In genomic region chr5:107271682-107272350, GRCh38 we compare ENCODE assay signal across 38 cellular contexts.
"Had no signal": no experiment of that assay in that cellular context is flagged by ENCODE, and none has a peak within 500 bp of the region (broad histone marks: within the 10 kb centered on the region; RNA-seq: fewer than 3 reads in every experiment).

No MANE protein-coding gene starts in this region.

- H3K4me3 Mint-ChIP-seq: activated CD4-positive, alpha-beta memory T cell treated with anti-CD3 and anti-CD28 coated beads, Interleukin-2, amount 10 ng/mL, durations not matched to agents 7 days and 5 days; activated CD4-positive, alpha-beta T cell treated with anti-CD3 and anti-CD28 coated beads for 36 hours; activated CD4-positive, alpha-beta T cell treated with anti-CD3 and anti-CD28 coated beads, Interleukin-2, amount 10 ng/mL, durations not matched to agents 7 days and 5 days; activated CD8-positive, alpha-beta memory T cell treated with anti-CD3 and anti-CD28 coated beads, Interleukin-2, amount 10 ng/mL, durations not matched to agents 7 days and 5 days; activated CD8-positive, alpha-beta T cell treated with anti-CD3 and anti-CD28 coated beads, Interleukin-2, amount 10 ng/mL, durations not matched to agents 7 days and 5 days; activated naive CD4-positive, alpha-beta T cell treated with anti-CD3 and anti-CD28 coated beads, Interleukin-2, amount 10 ng/mL, durations not matched to agents 7 days and 5 days; activated naive CD4-positive, alpha-beta T cell treated with anti-CD3 and anti-CD28 coated beads, Interleukin-2, amount 50 U/mL, for 24 hours; activated naive CD8-positive, alpha-beta T cell; activated naive CD8-positive, alpha-beta T cell treated with anti-CD3 and anti-CD28 coated beads, Interleukin-2, amount 10 ng/mL, durations not matched to agents 7 days and 5 days; activated naive CD8-positive, alpha-beta T cell treated with anti-CD3 and anti-CD28 coated beads, Interleukin-2, amount 50 U/mL, for 24 hours; activated T-cell treated with anti-CD3 and anti-CD28 coated beads, Interleukin-2, amount 50 U/mL, for 24 hours; T-helper 1 cell treated with Interleukin-12 subunit alpha and Interleukin-12 subunit beta and Interleukin-4 antibody, amounts not matched to agents 30 μg/mL and 1 μg/mL, for 36 hours; T-helper 2 cell treated with Interferon-gamma antibody and Interleukin-4, amounts not matched to agents 5 μg/mL and 100 μg/mL, for 36 hours; WTC11 had no signal

- H3K27ac Mint-ChIP-seq: activated CD4-positive, alpha-beta memory T cell treated with anti-CD3 and anti-CD28 coated beads, Interleukin-2, amount 10 ng/mL, durations not matched to agents 7 days and 5 days; activated CD4-positive, alpha-beta T cell treated with anti-CD3 and anti-CD28 coated beads for 36 hours; activated CD4-positive, alpha-beta T cell treated with anti-CD3 and anti-CD28 coated beads, Interleukin-2, amount 10 ng/mL, durations not matched to agents 7 days and 5 days; activated CD8-positive, alpha-beta memory T cell treated with anti-CD3 and anti-CD28 coated beads, Interleukin-2, amount 10 ng/mL, durations not matched to agents 7 days and 5 days; activated CD8-positive, alpha-beta T cell treated with anti-CD3 and anti-CD28 coated beads, Interleukin-2, amount 10 ng/mL, durations not matched to agents 7 days and 5 days; activated naive CD4-positive, alpha-beta T cell treated with anti-CD3 and anti-CD28 coated beads, Interleukin-2, amount 10 ng/mL, durations not matched to agents 7 days and 5 days; activated naive CD4-positive, alpha-beta T cell treated with anti-CD3 and anti-CD28 coated beads, Interleukin-2, amount 50 U/mL, for 24 hours; activated naive CD8-positive, alpha-beta T cell; activated naive CD8-positive, alpha-beta T cell treated with anti-CD3 and anti-CD28 coated beads, Interleukin-2, amount 10 ng/mL, durations not matched to agents 7 days and 5 days; activated naive CD8-positive, alpha-beta T cell treated with anti-CD3 and anti-CD28 coated beads, Interleukin-2, amount 50 U/mL, for 24 hours; activated T-cell treated with anti-CD3 and anti-CD28 coated beads, Interleukin-2, amount 50 U/mL, for 24 hours; activated T-helper 2 cell treated with anti-CD3 and anti-CD28 coated beads, Interferon-gamma antibody, Interleukin-2, Interleukin-4, amounts not matched to agents 10 μg/mL and 5 μg/mL and 100 μg/mL, durations not matched to agents 14 hours and 24 hours and 36 hours; T-helper 1 cell treated with Interleukin-12 subunit alpha and Interleukin-12 subunit beta and Interleukin-4 antibody, amounts not matched to agents 30 μg/mL and 1 μg/mL, for 36 hours; T-helper 2 cell treated with Interferon-gamma antibody and Interleukin-4, amounts not matched to agents 5 μg/mL and 100 μg/mL, for 36 hours; WTC11 had no signal

- H3K27me3 ChIP-seq: ascending aorta, body of pancreas, brain microvascular endothelial cell, breast epithelium had no signal

- H3K27ac ChIP-seq: ascending aorta, body of pancreas, brain microvascular endothelial cell, breast epithelium, WERI-Rb-1 had no signal

- H3K9me3 ChIP-seq: ascending aorta, body of pancreas, breast epithelium had no signal

- FAIRE-seq: TTC549 had no signal

- H3K9me3 Mint-ChIP-seq: activated CD4-positive, alpha-beta memory T cell treated with anti-CD3 and anti-CD28 coated beads, Interleukin-2, amount 10 ng/mL, durations not matched to agents 7 days and 5 days; activated naive CD4-positive, alpha-beta T cell treated with anti-CD3 and anti-CD28 coated beads, Interleukin-2, amount 10 ng/mL, durations not matched to agents 7 days and 5 days; activated naive CD4-positive, alpha-beta T cell treated with anti-CD3 and anti-CD28 coated beads, Interleukin-2, amount 50 U/mL, for 24 hours; activated naive CD8-positive, alpha-beta T cell treated with anti-CD3 and anti-CD28 coated beads, Interleukin-2, amount 10 ng/mL, durations not matched to agents 7 days and 5 days; activated naive CD8-positive, alpha-beta T cell treated with anti-CD3 and anti-CD28 coated beads, Interleukin-2, amount 50 U/mL, for 24 hours; activated T-cell treated with anti-CD3 and anti-CD28 coated beads, Interleukin-2, amount 50 U/mL, for 24 hours; activated T-helper 2 cell treated with anti-CD3 and anti-CD28 coated beads, Interferon-gamma antibody, Interleukin-2, Interleukin-4, amounts not matched to agents 10 μg/mL and 5 μg/mL and 100 μg/mL, durations not matched to agents 14 hours and 24 hours and 36 hours; T-helper 1 cell treated with Interleukin-12 subunit alpha and Interleukin-12 subunit beta and Interleukin-4 antibody, amounts not matched to agents 30 μg/mL and 1 μg/mL, for 36 hours; T-helper 2 cell treated with Interferon-gamma antibody and Interleukin-4, amounts not matched to agents 5 μg/mL and 100 μg/mL, for 36 hours; WTC11 had no signal

- H3K4me1 ChIP-seq: ascending aorta, body of pancreas, breast epithelium had no signal

- H3K27me3 Mint-ChIP-seq: activated naive CD4-positive, alpha-beta T cell treated with anti-CD3 and anti-CD28 coated beads, Interleukin-2, amount 10 ng/mL, durations not matched to agents 7 days and 5 days; activated naive CD4-positive, alpha-beta T cell treated with anti-CD3 and anti-CD28 coated beads, Interleukin-2, amount 50 U/mL, for 24 hours; activated naive CD8-positive, alpha-beta T cell; activated naive CD8-positive, alpha-beta T cell treated with anti-CD3 and anti-CD28 coated beads, Interleukin-2, amount 10 ng/mL, durations not matched to agents 7 days and 5 days had no signal

- ATAC-seq: activated CD4-positive, alpha-beta T cell treated with anti-CD3 and anti-CD28 coated beads for 36 hours; activated CD4-positive, CD25-positive, alpha-beta regulatory T cell treated with anti-CD3 and anti-CD28 coated beads, Interleukin-2, amount 50 U/mL, for 24 hours; activated CD8-positive, alpha-beta memory T cell treated with anti-CD3 and anti-CD28 coated beads, Interleukin-2, amount 10 ng/mL, durations not matched to agents 7 days and 5 days; activated CD8-positive, alpha-beta T cell treated with anti-CD3 and anti-CD28 coated beads, Interleukin-2, amount 10 ng/mL, durations not matched to agents 7 days and 5 days; activated naive CD8-positive, alpha-beta T cell treated with anti-CD3 and anti-CD28 coated beads, Interleukin-2, amount 50 U/mL, for 24 hours; WTC11 had no signal

- H3K36me3 ChIP-seq: ascending aorta, brain microvascular endothelial cell, breast epithelium, WERI-Rb-1 had no signal

- H3K4me1 Mint-ChIP-seq: activated CD4-positive, alpha-beta memory T cell treated with anti-CD3 and anti-CD28 coated beads, Interleukin-2, amount 10 ng/mL, durations not matched to agents 7 days and 5 days; activated CD4-positive, alpha-beta T cell treated with anti-CD3 and anti-CD28 coated beads for 36 hours; activated CD4-positive, alpha-beta T cell treated with anti-CD3 and anti-CD28 coated beads, Interleukin-2, amount 10 ng/mL, durations not matched to agents 7 days and 5 days; activated CD8-positive, alpha-beta memory T cell treated with anti-CD3 and anti-CD28 coated beads, Interleukin-2, amount 10 ng/mL, durations not matched to agents 7 days and 5 days; activated naive CD4-positive, alpha-beta T cell treated with anti-CD3 and anti-CD28 coated beads, Interleukin-2, amount 10 ng/mL, durations not matched to agents 7 days and 5 days; activated naive CD4-positive, alpha-beta T cell treated with anti-CD3 and anti-CD28 coated beads, Interleukin-2, amount 50 U/mL, for 24 hours; activated naive CD8-positive, alpha-beta T cell treated with anti-CD3 and anti-CD28 coated beads, Interleukin-2, amount 10 ng/mL, durations not matched to agents 7 days and 5 days; activated naive CD8-positive, alpha-beta T cell treated with anti-CD3 and anti-CD28 coated beads, Interleukin-2, amount 50 U/mL, for 24 hours had no signal

- H3K36me3 Mint-ChIP-seq: activated CD8-positive, alpha-beta memory T cell treated with anti-CD3 and anti-CD28 coated beads, Interleukin-2, amount 10 ng/mL, durations not matched to agents 7 days and 5 days; activated naive CD4-positive, alpha-beta T cell treated with anti-CD3 and anti-CD28 coated beads, Interleukin-2, amount 10 ng/mL, durations not matched to agents 7 days and 5 days; activated naive CD4-positive, alpha-beta T cell treated with anti-CD3 and anti-CD28 coated beads, Interleukin-2, amount 50 U/mL, for 24 hours; activated naive CD8-positive, alpha-beta T cell; activated naive CD8-positive, alpha-beta T cell treated with anti-CD3 and anti-CD28 coated beads, Interleukin-2, amount 10 ng/mL, durations not matched to agents 7 days and 5 days; WTC11 had no signal

- H3K4me3 ChIP-seq: ascending aorta, body of pancreas, breast epithelium had no signal

- DNase-seq: activated CD4-positive, alpha-beta memory T cell treated with anti-CD3 and anti-CD28 coated beads, Interleukin-2, amount 10 ng/mL, durations not matched to agents 7 days and 5 days; activated CD4-positive, alpha-beta T cell treated with anti-CD3 and anti-CD28 coated beads for 1 hour; activated CD4-positive, alpha-beta T cell treated with anti-CD3 and anti-CD28 coated beads for 36 hours; activated CD4-positive, alpha-beta T cell treated with anti-CD3 and anti-CD28 coated beads for 48 hours; activated CD4-positive, alpha-beta T cell treated with anti-CD3 and anti-CD28 coated beads, Interleukin-2, amount 10 ng/mL, durations not matched to agents 7 days and 5 days; activated CD4-positive, alpha-beta T cell treated with anti-CD3 and anti-CD28 coated beads, Interleukin-2, amount 50 U/mL, for 48 hours; activated CD4-positive, CD25-positive, alpha-beta regulatory T cell; activated CD8-positive, alpha-beta memory T cell treated with anti-CD3 and anti-CD28 coated beads for 24 hours; activated CD8-positive, alpha-beta memory T cell treated with anti-CD3 and anti-CD28 coated beads, Interleukin-2, amount 10 ng/mL, durations not matched to agents 7 days and 5 days; activated CD8-positive, alpha-beta memory T cell treated with anti-CD3 and anti-CD28 coated beads, Interleukin-2, amount 50 U/mL, for 48 hours; activated CD8-positive, alpha-beta T cell treated with anti-CD3 and anti-CD28 coated beads, Interleukin-2, amount 10 ng/mL, durations not matched to agents 7 days and 5 days; activated effector memory CD4-positive, alpha-beta T cell treated with Interleukin-2 at 50 U/mL for 16 hours; activated gamma-delta T cell; activated naive CD4-positive, alpha-beta T cell treated with anti-CD3 and anti-CD28 coated beads, Interleukin-2, amount 10 ng/mL, durations not matched to agents 7 days and 5 days; activated naive CD4-positive, alpha-beta T cell treated with Interleukin-2 at 50 U/mL for 16 hours; activated naive CD8-positive, alpha-beta T cell treated with anti-CD3 and anti-CD28 coated beads, Interleukin-2, amount 10 ng/mL, durations not matched to agents 7 days and 5 days; activated naive CD8-positive, alpha-beta T cell treated with anti-CD3 and anti-CD28 coated beads, Interleukin-2, amount 50 U/mL, for 24 hours; activated T-cell treated with anti-CD3 and anti-CD28 coated beads, Interleukin-2, amount 50 U/mL, for 24 hours; activated T-cell treated with anti-CD3 and anti-CD28 coated beads, Interleukin-2, amount 50 U/mL, for 48 hours; amygdala; anterior cingulate cortex; body of pancreas; brain microvascular endothelial cell; central memory CD4-positive, alpha-beta T cell; T-helper 1 cell; T-helper 2 cell; T-helper 9 cell; WERI-Rb-1 had no signal
